In the genomic region with DNA sequence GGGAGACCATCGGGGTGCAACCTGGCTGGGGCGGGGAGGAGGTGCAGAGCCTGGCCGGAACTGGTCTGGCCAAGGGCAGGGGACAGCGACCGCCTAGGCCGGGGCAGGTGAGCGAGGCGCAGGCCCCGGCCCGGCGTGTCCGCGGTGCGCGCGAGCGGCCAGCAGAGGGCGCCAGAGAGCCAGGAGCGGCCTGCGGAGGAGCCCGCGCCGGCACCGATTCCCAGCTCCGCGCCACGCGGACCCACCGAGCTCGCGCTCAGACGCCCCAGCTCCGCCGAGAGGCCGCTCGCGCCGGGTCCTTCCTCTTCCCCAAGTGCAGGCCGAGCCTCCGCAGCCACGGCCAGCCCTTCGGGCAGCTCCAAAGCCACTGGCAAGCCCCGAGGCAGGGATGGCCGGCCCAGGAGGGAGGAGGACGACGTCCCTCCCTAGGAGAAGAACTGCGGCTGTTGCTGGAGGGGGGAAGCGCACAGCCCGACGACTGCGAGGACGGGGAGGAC, we compare ENCODE assay signal across 8 cellular contexts.
A peak's percentile ranks its signal among the peaks of the same experiment; 100 is the strongest.
DNase-seq lines count a peak whose midpoint lies in the region; TF ChIP-seq lines count a peak whose summit lies in the region.
"Not testable (repeated sequence)": the region's sequence is repeated elsewhere in the genome, so short reads cannot be mapped to it uniquely, and the experiment has no call there.

No MANE protein-coding gene starts in this region.

- POLR2A ChIA-PET in HEK293T (lab: Yijun Ruan, JAX) = not testable (repeated sequence)

- H3K4me3 ChIP-seq in BLaER1 (peak overlapping the region; percentile 65), right atrium auricular region (peak overlapping the region in 1 of 2 donors; percentile 36)
- not testable (repeated sequence) for H3K4me3 ChIP-seq in OCI-LY3 (ENCODE audit: low read length); cardiac fibroblast (replicated peaks in 1 of 2; ENCODE audit: low read depth in 2 of 2, low read length in 2 of 2)

- H3K4me2 ChIP-seq in BLaER1 = peak overlapping the region; percentile 91
- H3K4me2 ChIP-seq in OCI-LY3 (ENCODE audit: low read length) = peak overlapping the region; percentile 45

- H2AFZ ChIP-seq in OCI-LY3 (ENCODE audit: low read depth, low read length) = not testable (repeated sequence)

- H3K9me3 ChIP-seq in BLaER1; OCI-LY3 (ENCODE audit: insufficient read depth, low read length); right atrium auricular region: not testable (repeated sequence)

- not testable (repeated sequence) for H3K4me1 ChIP-seq in BLaER1; OCI-LY3 (ENCODE audit: low read length); right atrium auricular region

- H3K27ac ChIP-seq in BLaER1 = peak overlapping the region; percentile 70; the same call in 1 of the 2 replicates
- not testable (repeated sequence) for H3K27ac ChIP-seq in OCI-LY3 (ENCODE audit: low read length); right atrium auricular region

- DNase-seq in HEK293T (ENCODE audit: extremely low spot score) (peak; percentile 78), cardiac fibroblast (ENCODE audit: low read depth in 2 of 2) (peak; percentile 12 to 42), nucleus accumbens (lab: John Stamatoyannopoulos, UW) (peak in 30 of 56 donors; percentile 1 to 58 (median 18))
- peak; percentile 12 to 41 (median 34) for DNase-seq in activated CD8-positive, alpha-beta memory T cell treated with anti-CD3 and anti-CD28 coated beads for 48 hours (ENCODE audit: low read depth in 2 of 3, low spot score in 2 of 3)
- not testable (repeated sequence) for DNase-seq in right atrium auricular region (ENCODE audit: low spot score)
- peak; percentile 16 to 34 for DNase-seq in stimulated activated CD8-positive, alpha-beta memory T cell treated with anti-CD3 and anti-CD28 coated beads, Interleukin-15, amount 100 ng/mL, for 48 hours (ENCODE audit: low read depth in 2 of 2)

- CTCF ChIA-PET in HEK293T (lab: Yijun Ruan, JAX) = interaction anchor here (0.6 to 1.6 kb wide), 3 partner anchors 9 to 103 kb away, joined by 3 to 5 read pairs (median 5); no protein-coding TSS in a partner anchor

- H3K36me3 ChIP-seq in BLaER1; OCI-LY3 (replicated peaks; ENCODE audit: low read depth, low read length); right atrium auricular region: not testable (repeated sequence)

- TF ChIP-seq CTCF in OCI-LY3 (IDR thresholded peaks at IDR 0.05; ENCODE audit: low read depth, low read length) (peak; percentile 43), right atrium auricular region (IDR thresholded peaks at IDR 0.05) (peak; percentile 86 to 96)
- TF ChIP-seq CTCF in cardiac fibroblast (IDR thresholded peaks at IDR 0.05; ENCODE audit: low read depth, low read length) = not testable (repeated sequence)

- H3K27me3 ChIP-seq in BLaER1; OCI-LY3 (ENCODE audit: low read depth, low read length); right atrium auricular region: not testable (repeated sequence)

- H3K79me2 ChIP-seq in OCI-LY3 (ENCODE audit: low read length) = not testable (repeated sequence)

- peak overlapping the region; percentile 75; the same call in 1 of the 2 replicates for H3K9ac ChIP-seq in BLaER1
- not testable (repeated sequence) for H3K9ac ChIP-seq in OCI-LY3 (ENCODE audit: low read length)

- not testable (repeated sequence) for H4K20me1 ChIP-seq in BLaER1; OCI-LY3 (ENCODE audit: insufficient read depth, low read length)

TF ChIP-seq in HEK293T, 16 proteins besides CTCF, POLR2A, EP300 and RAD21:
- peak; percentile 96 for TF ChIP-seq L3MBTL2 (conservative IDR thresholded peaks at IDR 0.05)
